Comparison of ENCODE assay signal across 10 cellular contexts in genomic region chr19:10009714-10010224, GRCh38. TPM values are rescaled to one million over a fixed set of nuclear protein-coding genes. Genes with fewer than 3 reads are reported as not detected.
DNase-seq lines count a peak whose midpoint lies in the region; ATAC-seq and TF ChIP-seq lines count a peak whose summit lies in the region.
"Had no signal": no experiment of that assay in that cellular context is flagged by ENCODE, and none has a peak within 500 bp of the region (broad histone marks: within the 10 kb centered on the region; RNA-seq: fewer than 3 reads in every experiment).

No MANE protein-coding gene starts in this region.

- DNase-seq in left ventricle myocardium inferior (no peak), Right ventricle myocardium superior (no peak), chondrocyte (ENCODE audit: low spot score) (no peak), lower lobe of right lung (no peak), type B pancreatic cell (ENCODE audit: extremely low spot score, unreplicated experiment) (no peak), aorta (no peak), PC-9 (no peak)

- H3K4me3 ChIP-seq in left ventricle myocardium inferior, result peak overlapping the region; percentile 69
- peak overlapping the region; percentile 48 for H3K4me3 ChIP-seq in lower lobe of right lung
- peak overlapping the region in 1 of 2 donors; percentile 9 for H3K4me3 ChIP-seq in aorta (ENCODE audit: low read length in 2 of 2)
- H3K4me3 ChIP-seq in PC-9, result no peak overlapping the region

- H3K36me3 ChIP-seq in left ventricle myocardium inferior, result peaks cover 8% of the 10 kb centered on the region
- H3K36me3 ChIP-seq in lower lobe of right lung, result no peaks in the 10 kb centered on the region
- no peaks in the 10 kb centered on the region for H3K36me3 ChIP-seq in aorta (ENCODE audit: control insufficient read depth in 1 of 2, insufficient read depth in 2 of 2, low read length in 1 of 2)
- no peaks in the 10 kb centered on the region for H3K36me3 ChIP-seq in PC-9 (ENCODE audit: low read depth)

- H3K4me1 Mint-ChIP-seq in chondrocyte (ENCODE audit: low read depth) (peaks cover 40% of the 10 kb centered on the region), type B pancreatic cell (ENCODE audit: unreplicated experiment) (peaks cover 16% of the 10 kb centered on the region)
- H3K4me1 Mint-ChIP-seq in stimulated activated memory B cell treated with anti-CD40 and anti-IgM and Interleukin-4, amounts not matched to agents 10 μg/mL and 1 μg/mL and 100 μg/mL, for 72 hours, result peaks cover 17% of the 10 kb centered on the region

- no peak overlapping the region for H2AFZ ChIP-seq in PC-9

- TF ChIP-seq CTCF in left ventricle myocardium inferior (IDR thresholded peaks at IDR 0.05; ENCODE audit: borderline replicate concordance) (no peak), chondrocyte (IDR thresholded peaks at IDR 0.05) (no peak), lower lobe of right lung (IDR thresholded peaks at IDR 0.05) (no peak), type B pancreatic cell (conservative IDR thresholded peaks at IDR 0.05) (no peak), PC-9 (conservative IDR thresholded peaks at IDR 0.05) (no peak)

- no peaks in the 10 kb centered on the region for H3K9me3 ChIP-seq in left ventricle myocardium inferior (replicated peaks)
- H3K9me3 ChIP-seq in lower lobe of right lung, result no peaks in the 10 kb centered on the region
- H3K9me3 ChIP-seq in aorta (ENCODE audit: control insufficient read depth, low read length), result no peaks in the 10 kb centered on the region
- H3K9me3 ChIP-seq in PC-9 (ENCODE audit: insufficient read depth, low read depth), result no peaks in the 10 kb centered on the region

- intact Hi-C loops in left ventricle myocardium inferior (cut with micrococcal nuclease), result no loop called here
- intact Hi-C loops in Right ventricle myocardium superior (cut with DNase I), result no loop called here
- intact Hi-C loops in lower lobe of right lung (cut with DNase I), result no loop called here
- intact Hi-C loops in aorta (cut with DNase I), result loop anchor here in 1 of 2 donors (5.0 kb wide), 1 partner anchor 72 kb away; the partner anchor contains the start of gene OLFM2
- intact Hi-C loops in PC-9 (cut with micrococcal nuclease; ENCODE audit: unreplicated experiment), result no loop called here

- peaks cover 4% of the 10 kb centered on the region for H3K36me3 Mint-ChIP-seq in chondrocyte (ENCODE audit: low read depth)
- H3K36me3 Mint-ChIP-seq in type B pancreatic cell, result peaks cover 3% of the 10 kb centered on the region
- peaks cover 10% of the 10 kb centered on the region for H3K36me3 Mint-ChIP-seq in stimulated activated memory B cell treated with anti-CD40 and anti-IgM and Interleukin-4, amounts not matched to agents 10 μg/mL and 1 μg/mL and 100 μg/mL, for 72 hours

- ATAC-seq in Right ventricle myocardium superior (ENCODE audit: poor library complexity) (no peak), lower lobe of right lung (no peak), aorta (ENCODE audit: low FRiP score) (no peak)
- no peak for ATAC-seq in stimulated activated memory B cell treated with anti-CD40 and anti-IgM and Interleukin-4, amounts not matched to agents 10 μg/mL and 1 μg/mL and 100 μg/mL, for 72 hours

- peak overlapping the region; percentile 87 for H3K27ac ChIP-seq in left ventricle myocardium inferior (replicated peaks)
- H3K27ac ChIP-seq in lower lobe of right lung, result no peak overlapping the region
- H3K27ac ChIP-seq in aorta (ENCODE audit: low read depth in 1 of 2, low read length in 2 of 2), result no peak overlapping the region
- no peak overlapping the region for H3K27ac ChIP-seq in PC-9

- no peaks in the 10 kb centered on the region for H3K9me2 ChIP-seq in PC-9 (ENCODE audit: insufficient read depth)

- H4K20me1 ChIP-seq in PC-9 (ENCODE audit: insufficient read depth), result no peaks in the 10 kb centered on the region; the same call in 1 of the 2 replicates

- H3K79me2 ChIP-seq in PC-9 (ENCODE audit: low read depth), result no peaks in the 10 kb centered on the region

- H3K4me3 Mint-ChIP-seq in chondrocyte (ENCODE audit: unreplicated experiment) (peak overlapping the region; percentile 81), type B pancreatic cell (peak overlapping the region; percentile 64)
- H3K4me3 Mint-ChIP-seq in stimulated activated memory B cell treated with anti-CD40 and anti-IgM and Interleukin-4, amounts not matched to agents 10 μg/mL and 1 μg/mL and 100 μg/mL, for 72 hours, result no peak overlapping the region
- H3K4me3 Mint-ChIP-seq: activated CD4-positive, alpha-beta T cell treated with anti-CD3 and anti-CD28 coated beads for 36 hours had no signal

- POLR2A ChIA-PET in PC-9 (lab: Charles Lee; ENCODE audit: unreplicated experiment), result no interaction called here

- H3K27ac Mint-ChIP-seq in chondrocyte (ENCODE audit: unreplicated experiment), result peak overlapping the region; percentile 19
- peak overlapping the region; percentile 51 for H3K27ac Mint-ChIP-seq in type B pancreatic cell
- no peak overlapping the region for H3K27ac Mint-ChIP-seq in stimulated activated memory B cell treated with anti-CD40 and anti-IgM and Interleukin-4, amounts not matched to agents 10 μg/mL and 1 μg/mL and 100 μg/mL, for 72 hours
- H3K27ac Mint-ChIP-seq: activated CD4-positive, alpha-beta T cell treated with anti-CD3 and anti-CD28 coated beads for 36 hours had no signal

- 2% methylated on average over 22 of the region's 22 CpGs for WGBS in aorta, 2 donors

- H3K9me3 Mint-ChIP-seq in chondrocyte (ENCODE audit: low read depth) (no peaks in the 10 kb centered on the region), type B pancreatic cell (no peaks in the 10 kb centered on the region)
- H3K9me3 Mint-ChIP-seq in stimulated activated memory B cell treated with anti-CD40 and anti-IgM and Interleukin-4, amounts not matched to agents 10 μg/mL and 1 μg/mL and 100 μg/mL, for 72 hours, result peaks cover 11% of the 10 kb centered on the region

- H3K27me3 Mint-ChIP-seq in chondrocyte (ENCODE audit: low read depth) (peaks cover 22% of the 10 kb centered on the region), type B pancreatic cell (peaks cover 69% of the 10 kb centered on the region)
- peaks cover 99% of the 10 kb centered on the region for H3K27me3 Mint-ChIP-seq in stimulated activated memory B cell treated with anti-CD40 and anti-IgM and Interleukin-4, amounts not matched to agents 10 μg/mL and 1 μg/mL and 100 μg/mL, for 72 hours

- CTCF ChIA-PET in PC-9 (lab: Charles Lee), result no interaction called here

- no TSS peak for BruUV-seq in PC-9 (replicated peaks; lab: Mats Ljungman, UMichigan)

- H3K4me2 ChIP-seq in PC-9, result no peak overlapping the region

- peaks cover 32% of the 10 kb centered on the region for H3K4me1 ChIP-seq in left ventricle myocardium inferior
- H3K4me1 ChIP-seq in lower lobe of right lung, result peaks cover 6% of the 10 kb centered on the region
- H3K4me1 ChIP-seq in aorta (ENCODE audit: control insufficient read depth in 1 of 2, insufficient read depth in 2 of 2, low read length in 2 of 2), result peaks cover 0 to 4% of the 10 kb centered on the region in 2 donors
- H3K4me1 ChIP-seq in PC-9 (replicated peaks; ENCODE audit: insufficient read depth), result no peaks in the 10 kb centered on the region

- H3F3A ChIP-seq in PC-9 (ENCODE audit: insufficient read depth, low read depth), result no peaks in the 10 kb centered on the region

- H3K27me3 ChIP-seq in left ventricle myocardium inferior (ENCODE audit: low read depth) (peaks cover 99% of the 10 kb centered on the region), lower lobe of right lung (ENCODE audit: low read depth) (peaks cover 56% of the 10 kb centered on the region), aorta (ENCODE audit: control insufficient read depth in 1 of 2, insufficient read depth in 2 of 2, low read length in 1 of 2) (no peaks in the 10 kb centered on the region), PC-9 (ENCODE audit: insufficient read depth, low read depth) (peaks cover 96% of the 10 kb centered on the region)

RNA-seq across cellular contexts. Expression of gene COL5A3, which starts 0.5 kb away (rescaled TPM):
- total RNA-seq in left ventricle myocardium inferior (8.7 TPM), Right ventricle myocardium superior (10.1 TPM), chondrocyte (24.8 to 65.9 TPM (median 63.6 TPM) in 3 replicates), lower lobe of right lung (8.9 TPM), type B pancreatic cell (ENCODE audit: low replicate concordance) (1.1 and 6.2 TPM in 2 replicates), aorta (10 to 100 TPM in 1 of 2 donors, 1 to 10 TPM in 1; 8.2 to 13.3 TPM), PC-9 (2021) (not detected in 2 replicates)
- polyA plus RNA-seq in aorta, result 10 to 100 TPM in 1 of 2 donors, 1 to 10 TPM in 1; 4.9 to 84.7 TPM

RNA-seq across cellular contexts. Expression of gene RDH8, which starts 3.5 kb away (rescaled TPM):
- total RNA-seq in left ventricle myocardium inferior (not detected), Right ventricle myocardium superior (not detected), chondrocyte (not detected in 3 replicates), lower lobe of right lung (not detected), type B pancreatic cell (ENCODE audit: low replicate concordance) (not detected in 2 replicates), aorta (not detected), PC-9 (2021) (not detected in 2 replicates)
- not detected for polyA plus RNA-seq in aorta
- total RNA-seq: activated CD4-positive, alpha-beta T cell treated with anti-CD3 and anti-CD28 coated beads for 36 hours; lung microvascular endothelial cell had no signal
